In the genomic region with DNA sequence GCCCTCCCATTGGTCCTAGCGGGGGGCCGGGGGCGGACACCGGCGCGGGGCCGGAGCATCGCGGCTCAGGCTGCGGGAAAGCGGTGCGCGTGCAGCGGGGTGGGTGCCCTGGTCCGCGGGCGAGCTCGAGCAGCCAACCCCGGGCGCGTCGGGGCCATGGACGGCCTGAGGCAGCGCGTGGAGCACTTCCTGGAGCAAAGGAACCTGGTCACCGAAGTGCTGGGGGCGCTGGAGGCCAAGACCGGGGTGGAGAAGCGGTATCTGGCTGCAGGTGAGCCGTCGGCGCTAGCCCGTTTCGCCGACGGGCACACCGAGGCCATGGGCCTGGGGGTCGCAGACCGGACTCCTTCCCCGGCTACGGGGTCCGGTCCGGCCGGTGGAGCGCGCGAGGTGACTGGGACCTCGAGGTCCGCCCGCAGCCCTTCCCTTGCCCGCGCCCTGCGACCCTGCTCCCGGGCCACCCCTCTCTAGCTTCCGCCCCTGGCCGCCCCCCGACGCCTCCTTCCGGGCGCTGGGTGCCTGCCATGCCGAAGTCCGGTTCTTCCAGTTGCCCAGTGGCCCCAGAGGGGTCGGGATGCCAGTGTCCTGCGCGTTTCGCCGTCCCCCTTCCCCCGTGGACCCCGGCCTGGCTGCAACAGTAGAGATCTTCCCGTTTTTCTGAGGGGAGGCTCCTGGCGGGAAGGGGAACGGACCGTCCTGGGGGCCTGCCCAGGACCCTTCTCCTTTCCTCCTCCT, we compare ENCODE assay signal across 1 cellular context.
A peak's percentile ranks its signal among the peaks of the same experiment; 100 is the strongest.
TF ChIP-seq lines count a peak whose summit lies in the region.

TSS of gene REEP6 (plus strand) at position 68 of the 735 bp plus-strand sequence. CDS start at position 157, 89 bp downstream.

TF ChIP-seq in K562, 482 proteins besides CTCF, POLR2A, EP300 and RAD21 (continued from another document):
- TF ChIP-seq CREB3L1 (IDR thresholded peaks at IDR 0.05; ENCODE audit: borderline replicate concordance, low read depth) (no peak), KLF13 (tag; IDR thresholded peaks at IDR 0.05; ENCODE audit: borderline replicate concordance, low read depth) (0 out of 2 replicates have a peak, but pooled peaks have one; percentile 8), TBP (optimal IDR thresholded peaks at IDR 0.05; ENCODE audit: low read depth, low read length) (peak; percentile 51), ZC3H11A (IDR thresholded peaks at IDR 0.05; ENCODE audit: low read depth, low read length) (no peak)
